Comparison of ENCODE assay signal across 8 cellular contexts in genomic region chr12:123106640-123107359, GRCh38. TPM values are rescaled to one million over a fixed set of nuclear protein-coding genes. Genes with fewer than 3 reads are reported as not detected.
DNase-seq lines count a peak whose midpoint lies in the region; ATAC-seq, FAIRE-seq and TF ChIP-seq lines count a peak whose summit lies in the region.

No MANE protein-coding gene starts in this region.

- no peak; the same call in 1 of the 2 replicates for TF ChIP-seq EP300 in K562 (IDR thresholded peaks at IDR 0.05; ENCODE audit: low read length)

- ATAC-seq in GM21576 (IDR thresholded peaks at IDR 0.05; ENCODE audit: unreplicated experiment), result peak; percentile 71
- ATAC-seq in K562, result peak; percentile 90
- no peak for ATAC-seq in HG03175 (IDR thresholded peaks at IDR 0.05; ENCODE audit: unreplicated experiment)
- no peak for ATAC-seq in GM18861 (IDR thresholded peaks at IDR 0.05; ENCODE audit: unreplicated experiment)

- no peaks in the 10 kb centered on the region for H3K9me1 ChIP-seq in K562 (ENCODE audit: control insufficient read depth, insufficient read depth, low read length)

- H3K27ac ChIP-seq in K562 (ENCODE audit: extremely low read depth, low read depth, low read length), result peak overlapping the region; percentile 72
- no peak overlapping the region for H3K27ac ChIP-seq in SJCRH30

- CTCF ChIA-PET in K562 (lab: Yijun Ruan, JAX; ENCODE audit: low intra/inter-chr PET ratio), result no interaction called here

- peak overlapping the region; percentile 74 for H2AFZ ChIP-seq in K562 (ENCODE audit: low read depth, low read length)

- POLR2A ChIA-PET in K562 (lab: Yijun Ruan, JAX), result interaction anchor here (1.2 to 2.0 kb wide), 2 partner anchors 10 to 16 kb away, joined by 5 to 6 read pairs; no protein-coding TSS in a partner anchor

- TF ChIP-seq POLR2A in K562 (conservative IDR thresholded peaks at IDR 0.05), result 0 out of 2 replicates have a peak, but pooled peaks have one; percentile 22

- peaks cover 20 to 22% of the 10 kb centered on the region in 2 experiments for H3K4me1 ChIP-seq in K562 (replicated peaks in 1 of 2; ENCODE audit: control insufficient read depth in 2 of 2, insufficient read depth in 2 of 2, low read length in 2 of 2)
- H3K4me1 ChIP-seq in SJCRH30, result peaks cover 2% of the 10 kb centered on the region; the same call in 1 of the 2 replicates

- DNase-seq in T-helper 22 cell (ENCODE audit: low read depth) (peak; percentile 8), K562 (ENCODE audit: extremely low read depth in 1 of 4, low spot score in 3 of 4) (peak; percentile 66 to 82 (median 70)), germinal center (ENCODE audit: low spot score) (no peak), SJCRH30 (no peak)
- DNase-seq in stimulated activated CD4-positive, alpha-beta T cell treated with anti-CD3 and anti-CD28 coated beads, Interleukin-12 subunit alpha, Interleukin-12 subunit beta, amount 100 ng/mL, for 4 hours, result peak; percentile 24

- no TSS peak for BruUV-seq in K562 (replicated peaks; lab: Mats Ljungman, UMichigan)

- peak; percentile 84 for FAIRE-seq in K562 (lab: Jason Lieb, UNC)

- in situ Hi-C loops in K562 (cut with MboI), result no loop called here

- no peaks in the 10 kb centered on the region for H3K79me2 ChIP-seq in K562 (ENCODE audit: control insufficient read depth, insufficient read depth, low read length)

- WGBS in K562 (ENCODE audit: insufficient coverage, low coverage, missing lambda C conversion rate), result 27% methylated on average over 9 of the region's 9 CpGs

- no peaks in the 10 kb centered on the region; a peak in 1 of 5 replicates for H3K27me3 ChIP-seq in K562 (ENCODE audit: control insufficient read depth in 2 of 2, insufficient read depth in 2 of 2, low read length in 2 of 2)
- H3K27me3 ChIP-seq in SJCRH30, result no peaks in the 10 kb centered on the region

- H3K4me2 ChIP-seq in K562 (ENCODE audit: insufficient read depth, low read length), result peak overlapping the region; percentile 41

- H3K4me3 ChIP-seq in K562 (no peak overlapping the region), SJCRH30 (no peak overlapping the region)

- no peaks in the 10 kb centered on the region for H3K9me3 ChIP-seq in K562 (replicated peaks; ENCODE audit: control insufficient read depth, insufficient read depth, low read depth, low read length)
- no peaks in the 10 kb centered on the region for H3K9me3 ChIP-seq in SJCRH30 (replicated peaks)

- H3K9ac ChIP-seq in K562 (ENCODE audit: insufficient read depth in 1 of 2, low read depth in 2 of 2, low read length in 2 of 2), result peak overlapping the region; percentile 23 to 86; a peak in 3 of 4 replicates

- intact Hi-C loops in K562 (cut with micrococcal nuclease), result loop anchor here (1.0 kb wide), 1 partner anchor 31 kb away; no protein-coding TSS in a partner anchor

- TF ChIP-seq CTCF in K562 (IDR thresholded peaks at IDR 0.05 in 2 of 3, conservative IDR thresholded peaks at IDR 0.05 in 1 of 3; ENCODE audit: insufficient read depth in 2 of 3, low read depth in 1 of 3, low read length in 3 of 3), result no peak

- H3K36me3 ChIP-seq in K562 (ENCODE audit: control insufficient read depth, insufficient read depth, low read length) (peaks cover 9% of the 10 kb centered on the region; the same call in 2 of the 3 replicates), SJCRH30 (no peaks in the 10 kb centered on the region)

- TF ChIP-seq RAD21 in K562 (CRISPR knock-in tag; conservative IDR thresholded peaks at IDR 0.05 in 1 of 2, IDR thresholded peaks at IDR 0.05 in 1 of 2), result 0 out of 4 replicates have a peak, but pooled peaks of 1 of the 2 experiments have one; percentile 21

- no peaks in the 10 kb centered on the region for H4K20me1 ChIP-seq in K562 (replicated peaks; ENCODE audit: control insufficient read depth, insufficient read depth, low read length)

TF ChIP-seq in K562, 482 proteins besides CTCF, POLR2A, EP300 and RAD21 (continues in another document):
- peak; percentile 11; the same call in 1 of the 2 replicates for TF ChIP-seq NCOA1 (IDR thresholded peaks at IDR 0.05; ENCODE audit: low read depth)
- TF ChIP-seq NFATC3 (IDR thresholded peaks at IDR 0.05), result 0 out of 2 replicates have a peak, but pooled peaks have one; percentile 55
- TF ChIP-seq ELF1 (tag; IDR thresholded peaks at IDR 0.05), result peak; percentile 76
- peak; percentile 73 for TF ChIP-seq FOSL1 (tag; conservative IDR thresholded peaks at IDR 0.05)
- TF ChIP-seq MECOM (CRISPR knock-in tag; IDR thresholded peaks at IDR 0.05), result peak; percentile 94
- peak; percentile 60 for TF ChIP-seq ESRRA (IDR thresholded peaks at IDR 0.05; ENCODE audit: borderline replicate concordance, low read depth)
- peak in 1 of 3 experiments; percentile 11 for TF ChIP-seq YY1 (IDR thresholded peaks at IDR 0.05; ENCODE audit: borderline replicate concordance in 1 of 3, control insufficient read depth in 1 of 3, extremely low read depth in 1 of 3, insufficient read depth in 3 of 3, insufficient read length in 1 of 3, insufficient replicate concordance in 2 of 3, low read depth in 1 of 3, low read length in 2 of 3)
- TF ChIP-seq VEZF1 (CRISPR knock-in tag; IDR thresholded peaks at IDR 0.05), result peak; percentile 68; the same call in 1 of the 2 replicates
- no peak for TF ChIP-seq POLR2B (IDR thresholded peaks at IDR 0.05; ENCODE audit: low read depth, partially characterized antibody)
- TF ChIP-seq ZBTB1 (CRISPR knock-in tag; IDR thresholded peaks at IDR 0.05; ENCODE audit: borderline replicate concordance, low read depth), result no peak
- TF ChIP-seq, protein P1, sequence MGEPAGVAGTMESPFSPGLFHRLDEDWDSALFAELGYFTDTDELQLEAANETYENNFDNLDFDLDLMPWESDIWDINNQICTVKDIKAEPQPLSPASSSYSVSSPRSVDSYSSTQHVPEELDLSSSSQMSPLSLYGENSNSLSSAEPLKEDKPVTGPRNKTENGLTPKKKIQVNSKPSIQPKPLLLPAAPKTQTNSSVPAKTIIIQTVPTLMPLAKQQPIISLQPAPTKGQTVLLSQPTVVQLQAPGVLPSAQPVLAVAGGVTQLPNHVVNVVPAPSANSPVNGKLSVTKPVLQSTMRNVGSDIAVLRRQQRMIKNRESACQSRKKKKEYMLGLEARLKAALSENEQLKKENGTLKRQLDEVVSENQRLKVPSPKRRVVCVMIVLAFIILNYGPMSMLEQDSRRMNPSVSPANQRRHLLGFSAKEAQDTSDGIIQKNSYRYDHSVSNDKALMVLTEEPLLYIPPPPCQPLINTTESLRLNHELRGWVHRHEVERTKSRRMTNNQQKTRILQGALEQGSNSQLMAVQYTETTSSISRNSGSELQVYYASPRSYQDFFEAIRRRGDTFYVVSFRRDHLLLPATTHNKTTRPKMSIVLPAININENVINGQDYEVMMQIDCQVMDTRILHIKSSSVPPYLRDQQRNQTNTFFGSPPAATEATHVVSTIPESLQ (CRISPR knock-in tag; IDR thresholded peaks at IDR 0.05), result no peak
- peak; percentile 27; the same call in 1 of the 2 replicates for TF ChIP-seq SMARCE1 (IDR thresholded peaks at IDR 0.05)
- no peak for TF ChIP-seq ZKSCAN3 (CRISPR knock-in tag; IDR thresholded peaks at IDR 0.05)
- peak; percentile 34; the same call in 1 of the 2 replicates for TF ChIP-seq ZKSCAN8 (CRISPR knock-in tag; IDR thresholded peaks at IDR 0.05)

RNA-seq across cellular contexts. Expression of gene PITPNM2, which starts 44.1 kb away (rescaled TPM):
- 47.2 and 96.1 TPM in 2 replicates for total RNA-seq in K562 (2011; cell fraction: chromatin; rRNA removed; ENCODE audit: low replicate concordance)
- total RNA-seq in K562 (2011; cell fraction: nucleolus; rRNA removed), result 35.9 and 38.0 TPM in 2 replicates
- 28.2 and 28.5 TPM in 2 replicates for total RNA-seq in K562 (2011; cell fraction: nucleoplasm; rRNA removed)
- 2.6 and 3.2 TPM in 2 replicates for total RNA-seq in K562 (2014; rRNA removed)
- total RNA-seq in K562 (2014; rRNA removed; fragmentation: Illumina TruSeq; extraction: Trizol), result 1.8 and 2.9 TPM in 2 replicates
- 1.3 and 1.4 TPM in 2 replicates for total RNA-seq in K562 (2015; rRNA removed; fragmentation: Illumina TruSeq; extraction: Trizol)
- 10.4 and 10.8 TPM in 2 replicates for total RNA-seq in K562 (2021)
- polyA plus RNA-seq in K562 (2011; rRNA removed), result 3.6 and 3.8 TPM in 2 replicates
- 1.7 and 2.8 TPM in 2 replicates for polyA plus RNA-seq in K562 (2011; cell fraction: cytosol; rRNA removed)
- polyA plus RNA-seq in K562 (2011; cell fraction: nucleus; rRNA removed), result 17.3 and 27.0 TPM in 2 replicates
- 4.0 and 6.1 TPM in 2 replicates for polyA plus RNA-seq in K562 (2012)
- polyA plus RNA-seq in K562 (2014; fragmentation: Illumina TruSeq; extraction: Trizol), result 4.0 and 5.0 TPM in 2 replicates
- under 1 TPM; 0.03 to 0.14 TPM for polyA plus RNA-seq in K562 (2014; fragmentation: Nextera tagmentation; extraction: Ambion mirVana)
- 5.1 TPM in 2 replicates for polyA plus RNA-seq in K562 (2014; rRNA removed)
- polyA minus RNA-seq in K562 (2011; rRNA and poly(A)+ RNA removed), result 3.7 and 5.9 TPM in 2 replicates
- 2.4 and 4.4 TPM in 2 replicates for polyA minus RNA-seq in K562 (2011; cell fraction: cytosol; rRNA and poly(A)+ RNA removed)
- polyA minus RNA-seq in K562 (2011; cell fraction: nucleus; rRNA and poly(A)+ RNA removed), result 11.3 and 13.1 TPM in 2 replicates
- 1.2 and 1.3 TPM in 2 replicates for total RNA-seq in SJCRH30 (2014; rRNA removed; shearing (Covaris generic))

Comparison
In these comparisons a context has a peak if more than half of its experiments do, and no peak if none do; other contexts are left out.
1. ATAC-seq: peak in GM21576 (single experiment) and K562 (single experiment); none in HG03175 (single experiment) and GM18861 (single experiment).
2. DNase-seq: peak in T-helper 22 cell (single experiment), K562 (4 of 4) and stimulated activated CD4-positive, alpha-beta T cell treated with anti-CD3 and anti-CD28 coated beads, Interleukin-12 subunit alpha, Interleukin-12 subunit beta, amount 100 ng/mL, for 4 hours (single experiment); none in germinal center (single experiment) and SJCRH30 (0 of 2).